ENCODE assay signal across 18 cellular contexts in genomic region chr16:86305440-86305839, GRCh38.
"Had no signal": no experiment of that assay in that cellular context is flagged by ENCODE, and none has a peak within 500 bp of the region (broad histone marks: within the 10 kb centered on the region; RNA-seq: fewer than 3 reads in every experiment).

No MANE protein-coding gene starts in this region.

- H3K4me1 ChIP-seq: foreskin keratinocyte, left lung, parathyroid adenoma had no signal

- H3K4me3 ChIP-seq: left lung, upper lobe of right lung had no signal

- H3K79me2 ChIP-seq: parathyroid adenoma had no signal

- H3K27me3 ChIP-seq: foreskin keratinocyte, upper lobe of right lung had no signal

- H3K27ac ChIP-seq: epithelial cell of prostate, foreskin keratinocyte, left lung, parathyroid adenoma, upper lobe of right lung, VCaP had no signal

- H3K9me3 ChIP-seq: left lung, upper lobe of right lung had no signal

- H2AFZ ChIP-seq: parathyroid adenoma had no signal

- H3K9ac ChIP-seq: parathyroid adenoma had no signal

- DNase-seq: activated CD4-positive, alpha-beta T cell treated with anti-CD3 and anti-CD28 coated beads for 1 hour; activated CD4-positive, alpha-beta T cell treated with anti-CD3 and anti-CD28 coated beads, Interleukin-2, amount 50 U/mL, for 1 hour; activated CD8-positive, alpha-beta T cell treated with anti-CD3 and anti-CD28 coated beads, Interleukin-2, amount 10 ng/mL, durations not matched to agents 7 days and 5 days; activated gamma-delta T cell; activated naive CD4-positive, alpha-beta T cell treated with anti-CD3 and anti-CD28 coated beads, Interleukin-2, amount 50 U/mL, for 16 hours; activated naive CD8-positive, alpha-beta T cell treated with anti-CD3 and anti-CD28 coated beads, Interleukin-2, amount 50 U/mL, for 24 hours; foreskin keratinocyte; kidney glomerular epithelial cell; midbrain; nephron progenitor cell; stimulated activated CD4-positive, alpha-beta T cell treated with anti-CD3 and anti-CD28 coated beads, Interleukin-2, amount 100 ng/mL, for 48 hours; stimulated activated naive CD4-positive, alpha-beta T cell; upper lobe of right lung had no signal

- H3K36me3 ChIP-seq: left lung, upper lobe of right lung had no signal

- ATAC-seq: activated CD8-positive, alpha-beta T cell treated with anti-CD3 and anti-CD28 coated beads, Interleukin-2, amount 10 ng/mL, durations not matched to agents 7 days and 5 days; activated naive CD8-positive, alpha-beta T cell treated with anti-CD3 and anti-CD28 coated beads, Interleukin-2, amount 50 U/mL, for 24 hours; foreskin keratinocyte; left lung; sciatic nerve; upper lobe of right lung had no signal
